8 cellular contexts compared by ENCODE assay signal in genomic region chr1:15848143-15848928, GRCh38. TPM values are rescaled to one million over a fixed set of nuclear protein-coding genes. Genes with fewer than 3 reads are reported as not detected.
DNase-seq lines count a peak whose midpoint lies in the region; ATAC-seq and TF ChIP-seq lines count a peak whose summit lies in the region.

No MANE protein-coding gene starts in this region.

- ATAC-seq in GM21367 (IDR thresholded peaks at IDR 0.05; ENCODE audit: unreplicated experiment) = peak; percentile 5

- H3K36me3 Mint-ChIP-seq in activated CD4-positive, alpha-beta T cell treated with anti-CD3 and anti-CD28 coated beads, Interleukin-2, amount 10 ng/mL, durations not matched to agents 24 days and 14 days (ENCODE audit: low read depth) = peaks cover 15% of the 10 kb centered on the region

- no peaks in the 10 kb centered on the region for H3K27me3 ChIP-seq in BE2C
- no peaks in the 10 kb centered on the region for H3K27me3 ChIP-seq in duodenal mucosa (ENCODE audit: control insufficient read depth in 1 of 2, insufficient read depth in 2 of 2, low read length in 2 of 2)

- H3K4me3 ChIP-seq in BE2C (ENCODE audit: low read depth, low read length) (peak overlapping the region; percentile 92), duodenal mucosa (ENCODE audit: low read depth in 1 of 2, low read length in 2 of 2) (peak overlapping the region; percentile 89 to 95)
- peak overlapping the region; percentile 94 for H3K4me3 ChIP-seq in Jurkat, Clone E6-1 (ENCODE audit: low read length)

- TF ChIP-seq CTCF in BE2C (IDR thresholded peaks at IDR 0.05; ENCODE audit: low read depth, low read length) = no peak

- peaks cover 44% of the 10 kb centered on the region for H3K4me1 Mint-ChIP-seq in activated CD4-positive, alpha-beta T cell treated with anti-CD3 and anti-CD28 coated beads, Interleukin-2, amount 10 ng/mL, durations not matched to agents 24 days and 14 days

- peak overlapping the region; percentile 89 for H3K27ac Mint-ChIP-seq in activated CD4-positive, alpha-beta T cell treated with anti-CD3 and anti-CD28 coated beads, Interleukin-2, amount 10 ng/mL, durations not matched to agents 24 days and 14 days

- no peaks in the 10 kb centered on the region for H3K27me3 Mint-ChIP-seq in activated CD4-positive, alpha-beta T cell treated with anti-CD3 and anti-CD28 coated beads, Interleukin-2, amount 10 ng/mL, durations not matched to agents 24 days and 14 days

- peak overlapping the region; percentile 95 for H3K4me3 Mint-ChIP-seq in activated CD4-positive, alpha-beta T cell treated with anti-CD3 and anti-CD28 coated beads, Interleukin-2, amount 10 ng/mL, durations not matched to agents 24 days and 14 days

- H3K9me3 ChIP-seq in BE2C = no peaks in the 10 kb centered on the region
- H3K9me3 ChIP-seq in duodenal mucosa (ENCODE audit: control insufficient read depth in 1 of 2, low read length in 2 of 2) = no peaks in the 10 kb centered on the region

- no peaks in the 10 kb centered on the region for H3K36me3 ChIP-seq in BE2C
- H3K36me3 ChIP-seq in duodenal mucosa (ENCODE audit: control insufficient read depth in 1 of 2, insufficient read depth in 2 of 2, low read length in 2 of 2) = no peaks in the 10 kb centered on the region

- H3K4me1 ChIP-seq in BE2C = no peaks in the 10 kb centered on the region
- H3K4me1 ChIP-seq in duodenal mucosa (ENCODE audit: control insufficient read depth in 1 of 2, insufficient read depth in 2 of 2, low read length in 2 of 2) = peaks cover 13 to 28% of the 10 kb centered on the region in 2 donors

- DNase-seq in BE2C (peak; percentile 8), mesenteric fat pad (ENCODE audit: low spot score) (peak; percentile 90), middle frontal gyrus (ENCODE audit: extremely low spot score, low spot score) (no peak)
- no peak for DNase-seq in Jurkat, Clone E6-1 (ENCODE audit: low read depth, low spot score)
- DNase-seq in activated CD4-positive, alpha-beta T cell treated with anti-CD3 and anti-CD28 coated beads, Interleukin-2, amount 10 ng/mL, durations not matched to agents 24 days and 14 days = peak; percentile 87
- peak; percentile 20 to 34 for DNase-seq in stimulated activated CD8-positive, alpha-beta memory T cell treated with anti-CD3 and anti-CD28 coated beads, Interleukin-2, amount 100 ng/mL, for 48 hours (ENCODE audit: low read depth in 2 of 2)

- H3K9me3 Mint-ChIP-seq in activated CD4-positive, alpha-beta T cell treated with anti-CD3 and anti-CD28 coated beads, Interleukin-2, amount 10 ng/mL, durations not matched to agents 24 days and 14 days = no peaks in the 10 kb centered on the region

- intact Hi-C loops in activated CD4-positive, alpha-beta T cell treated with anti-CD3 and anti-CD28 coated beads, Interleukin-2, amount 10 ng/mL, durations not matched to agents 24 days and 14 days (cut with micrococcal nuclease) = loop anchor here (5.0 kb wide), 4 partner anchors 104 to 389 kb away; partner anchors contain the start of genes CPLANE2, DDI2 and DNAJC16

- peak overlapping the region; percentile 85 to 95 for H3K9ac ChIP-seq in duodenal mucosa (ENCODE audit: low read depth in 1 of 2, low read length in 2 of 2)

- peak overlapping the region; percentile 84 for H3K27ac ChIP-seq in duodenal mucosa (ENCODE audit: low read depth, low read length)

RNA-seq across cellular contexts. Expression of gene SPEN, which starts 0.8 kb away (rescaled TPM):
- polyA plus RNA-seq in BE2C (2012; ENCODE audit: insufficient read depth, insufficient read length, low read depth) = 144 TPM
- 37.7 TPM for polyA plus RNA-seq in Jurkat, Clone E6-1 (2012; ENCODE audit: insufficient read depth, insufficient read length)
- 89.1 and 94.1 TPM in 2 replicates for total RNA-seq in activated CD4-positive, alpha-beta T cell treated with anti-CD3 and anti-CD28 coated beads, Interleukin-2, amount 10 ng/mL, durations not matched to agents 24 days and 14 days
- total RNA-seq in mesenteric fat pad = 92.0 TPM

RNA-seq across cellular contexts. Expression of gene UQCRHL, which starts 40.9 kb away (rescaled TPM):
- 1.5 TPM for polyA plus RNA-seq in BE2C (2012; ENCODE audit: insufficient read depth, insufficient read length, low read depth)
- 2.0 TPM for polyA plus RNA-seq in Jurkat, Clone E6-1 (2012; ENCODE audit: insufficient read depth, insufficient read length)
- total RNA-seq in activated CD4-positive, alpha-beta T cell treated with anti-CD3 and anti-CD28 coated beads, Interleukin-2, amount 10 ng/mL, durations not matched to agents 24 days and 14 days = 1.5 TPM in 2 replicates
- total RNA-seq in mesenteric fat pad = 1.3 TPM

Comparison
In these comparisons a context has a peak if more than half of its experiments do, and no peak if none do; other contexts are left out.
1. DNase-seq: peak in BE2C (single experiment), activated CD4-positive, alpha-beta T cell treated with anti-CD3 and anti-CD28 coated beads, Interleukin-2, amount 10 ng/mL, durations not matched to agents 24 days and 14 days (single experiment), mesenteric fat pad (single experiment) and stimulated activated CD8-positive, alpha-beta memory T cell treated with anti-CD3 and anti-CD28 coated beads, Interleukin-2, amount 100 ng/mL, for 48 hours (2 of 2); none in Jurkat, Clone E6-1 (single experiment) and middle frontal gyrus (single experiment).
2. Peak in every context shown above with its lines, with median percentiles within 50 percentile points of each other: H3K4me3 ChIP-seq.